In the genomic region with DNA sequence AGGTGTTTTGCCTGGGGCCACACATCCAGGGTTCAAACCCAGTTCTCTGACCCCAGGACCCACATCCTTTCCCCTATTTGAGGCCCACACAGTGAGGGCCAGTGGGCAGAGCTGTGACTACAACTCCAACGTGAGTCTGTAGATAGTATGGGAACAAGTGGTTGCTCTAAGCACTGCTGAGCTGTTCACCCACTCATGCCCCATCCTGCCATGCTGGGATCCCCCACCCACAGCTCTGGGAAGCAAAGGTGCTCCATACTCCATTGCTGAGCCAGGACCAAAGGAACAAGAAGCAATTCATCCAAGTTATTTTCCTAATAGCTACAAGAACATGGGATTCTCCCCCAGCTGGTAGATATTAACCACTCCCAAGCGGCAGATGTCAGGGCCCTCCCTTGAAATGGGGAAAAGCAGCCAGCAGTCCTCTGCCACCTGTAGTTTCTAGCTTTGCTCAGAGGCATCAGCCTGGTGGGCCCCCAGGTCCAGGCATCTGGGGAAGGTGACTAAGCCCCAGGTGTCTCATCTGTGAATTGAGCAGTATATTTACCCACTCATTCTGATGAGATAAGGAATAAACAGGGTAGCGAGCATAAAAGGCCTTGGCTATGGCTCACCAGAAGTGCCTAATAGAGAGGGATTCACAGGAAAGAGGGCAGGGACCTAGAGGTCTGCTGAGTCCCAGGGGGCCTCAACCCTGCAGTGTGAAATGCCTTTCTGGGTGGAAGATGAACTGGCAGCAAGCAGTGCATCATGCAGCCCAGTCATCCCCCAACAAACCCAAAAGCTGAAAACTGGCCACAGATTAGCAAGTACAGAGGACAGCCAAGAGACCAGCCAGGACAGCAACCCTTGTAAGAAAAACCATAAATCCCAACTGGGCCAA, we compare ENCODE assay signal across 12 cellular contexts. TPM values are rescaled to one million over a fixed set of nuclear protein-coding genes. Genes with fewer than 3 reads are reported as not detected.
DNase-seq lines count a peak whose midpoint lies in the region; ATAC-seq, FAIRE-seq and TF ChIP-seq lines count a peak whose summit lies in the region.
"Had no signal": no experiment of that assay in that cellular context is flagged by ENCODE, and none has a peak within 500 bp of the region (broad histone marks: within the 10 kb centered on the region; RNA-seq: fewer than 3 reads in every experiment).

No MANE protein-coding gene starts in this region.

- H3K4me3 Mint-ChIP-seq in HFFc6 (no peak overlapping the region), naive B cell (peak overlapping the region in 7 of 8 donors; percentile 65 to 94 (median 84))

- no peaks in the 10 kb centered on the region for H3K9me3 Mint-ChIP-seq in HFFc6
- H3K9me3 Mint-ChIP-seq in naive B cell: no peaks in the 10 kb centered on the region

- H3K27ac Mint-ChIP-seq in HFFc6 (peak overlapping the region; percentile 24; the same call in 1 of the 2 replicates), naive B cell (peak overlapping the region; percentile 21 to 95 (median 92))

- H3K4me2 ChIP-seq in DOHH2 (ENCODE audit: low read length): peak overlapping the region; percentile 99

- H3K79me2 ChIP-seq in DOHH2 (ENCODE audit: control insufficient read depth, low read length): no peaks in the 10 kb centered on the region

- H3K9me3 ChIP-seq in DOHH2 (ENCODE audit: control insufficient read depth, insufficient read depth, low read length): no peaks in the 10 kb centered on the region

- H3K27ac ChIP-seq in DOHH2 (ENCODE audit: low read depth, low read length): peak overlapping the region; percentile 93

- peaks cover 26% of the 10 kb centered on the region for H3F3A ChIP-seq in DOHH2 (ENCODE audit: control insufficient read depth, insufficient read depth)

- DNase-seq in HFFc6: no peak
- peak; percentile 72 for DNase-seq in bronchial epithelial cell (ENCODE audit: low read depth)
- DNase-seq in naive B cell: no peak
- no peak for DNase-seq in COR-L47 (lab: John Stamatoyannopoulos, UW)
- no peak for DNase-seq in NCI-H1694 (lab: John Stamatoyannopoulos, UW)
- DNase-seq in DMS153 (lab: John Stamatoyannopoulos, UW): no peak
- DNase-seq in NCI-H345 (lab: John Stamatoyannopoulos, UW): no peak
- DNase-seq: hippocampal formation; NCI-H446 treated with DMSO at 0.1 percent for 48 hours; stimulated activated naive CD8-positive, alpha-beta T cell treated with anti-CD3 and anti-CD28 coated beads, Interleukin-15, Interleukin-2, amounts not matched to agents 100 U/mL and 50 U/mL, for 24 hours had no signal

- peaks cover 44% of the 10 kb centered on the region for H3K4me1 ChIP-seq in DOHH2 (ENCODE audit: control insufficient read depth, low read length)

- peaks cover 15% of the 10 kb centered on the region for H3K4me1 Mint-ChIP-seq in HFFc6 (ENCODE audit: low read depth)
- peaks cover 24 to 38% (median 34%) of the 10 kb centered on the region in 3 donors for H3K4me1 Mint-ChIP-seq in naive B cell

- no peaks in the 10 kb centered on the region for H3K27me3 ChIP-seq in DOHH2 (ENCODE audit: control insufficient read depth, low read length)
- H3K27me3 ChIP-seq in bronchial epithelial cell (ENCODE audit: control insufficient read depth, insufficient read depth, low read length): no peaks in the 10 kb centered on the region

- ATAC-seq in naive B cell (ENCODE audit: low read depth in 2 of 2): no peak
- ATAC-seq: stimulated activated naive CD8-positive, alpha-beta T cell treated with anti-CD3 and anti-CD28 coated beads, Interleukin-15, Interleukin-2, amounts not matched to agents 100 U/mL and 50 U/mL, for 24 hours had no signal

- H3K4me3 ChIP-seq in DOHH2 (ENCODE audit: low read length) (peak overlapping the region; percentile 73), bronchial epithelial cell (ENCODE audit: low read depth, low read length) (no peak overlapping the region)

- no peaks in the 10 kb centered on the region for H3K9me2 ChIP-seq in DOHH2 (replicated peaks; ENCODE audit: control insufficient read depth, low read length)

- H3K27me3 Mint-ChIP-seq in HFFc6 (ENCODE audit: insufficient read depth): peaks cover 2% of the 10 kb centered on the region
- no peaks in the 10 kb centered on the region for H3K27me3 Mint-ChIP-seq in naive B cell

- no peak for FAIRE-seq in bronchial epithelial cell (lab: Jason Lieb, UNC)
- FAIRE-seq: TTC549 had no signal

- peaks cover 10% of the 10 kb centered on the region; the same call in 1 of the 2 replicates for H3K36me3 Mint-ChIP-seq in HFFc6 (ENCODE audit: low read depth)
- H3K36me3 Mint-ChIP-seq in naive B cell: no peaks in the 10 kb centered on the region

- H3K36me3 ChIP-seq in DOHH2 (ENCODE audit: control insufficient read depth, low read length): peaks cover 71% of the 10 kb centered on the region
- no peaks in the 10 kb centered on the region for H3K36me3 ChIP-seq in bronchial epithelial cell (ENCODE audit: control insufficient read depth, insufficient read depth, low read length)

- H4K20me1 ChIP-seq in DOHH2 (ENCODE audit: control insufficient read depth, insufficient read depth, low read depth, low read length): no peaks in the 10 kb centered on the region

- TF ChIP-seq CTCF in DOHH2 (IDR thresholded peaks at IDR 0.05; ENCODE audit: low read depth, low read length, poor library complexity, severe bottlenecking) (no peak), HFFc6 (IDR thresholded peaks at IDR 0.05) (no peak), bronchial epithelial cell (IDR thresholded peaks at IDR 0.05; ENCODE audit: insufficient read depth, low read length, severe bottlenecking) (no peak)

RNA-seq across cellular contexts. Expression of gene POC1A, which starts 33.4 kb away (rescaled TPM):
- total RNA-seq in HFFc6 (2021; fragmentation: NEBNext Ultra II Directional; extraction: Animal tissue kit (Norgen Biotek cat#: 25700)): 10 to 100 TPM; 11.0 to 21.3 (median 20.5) TPM
- total RNA-seq in bronchial epithelial cell: 1.8 and 3.3 TPM in 2 replicates
- polyA plus RNA-seq in naive B cell (ENCODE audit: low read depth in 6 of 6): 1 to 10 TPM; 1.2 to 4.9 (median 1.6) TPM
